ENCODE assay signal across 10 cellular contexts in the genomic region with DNA sequence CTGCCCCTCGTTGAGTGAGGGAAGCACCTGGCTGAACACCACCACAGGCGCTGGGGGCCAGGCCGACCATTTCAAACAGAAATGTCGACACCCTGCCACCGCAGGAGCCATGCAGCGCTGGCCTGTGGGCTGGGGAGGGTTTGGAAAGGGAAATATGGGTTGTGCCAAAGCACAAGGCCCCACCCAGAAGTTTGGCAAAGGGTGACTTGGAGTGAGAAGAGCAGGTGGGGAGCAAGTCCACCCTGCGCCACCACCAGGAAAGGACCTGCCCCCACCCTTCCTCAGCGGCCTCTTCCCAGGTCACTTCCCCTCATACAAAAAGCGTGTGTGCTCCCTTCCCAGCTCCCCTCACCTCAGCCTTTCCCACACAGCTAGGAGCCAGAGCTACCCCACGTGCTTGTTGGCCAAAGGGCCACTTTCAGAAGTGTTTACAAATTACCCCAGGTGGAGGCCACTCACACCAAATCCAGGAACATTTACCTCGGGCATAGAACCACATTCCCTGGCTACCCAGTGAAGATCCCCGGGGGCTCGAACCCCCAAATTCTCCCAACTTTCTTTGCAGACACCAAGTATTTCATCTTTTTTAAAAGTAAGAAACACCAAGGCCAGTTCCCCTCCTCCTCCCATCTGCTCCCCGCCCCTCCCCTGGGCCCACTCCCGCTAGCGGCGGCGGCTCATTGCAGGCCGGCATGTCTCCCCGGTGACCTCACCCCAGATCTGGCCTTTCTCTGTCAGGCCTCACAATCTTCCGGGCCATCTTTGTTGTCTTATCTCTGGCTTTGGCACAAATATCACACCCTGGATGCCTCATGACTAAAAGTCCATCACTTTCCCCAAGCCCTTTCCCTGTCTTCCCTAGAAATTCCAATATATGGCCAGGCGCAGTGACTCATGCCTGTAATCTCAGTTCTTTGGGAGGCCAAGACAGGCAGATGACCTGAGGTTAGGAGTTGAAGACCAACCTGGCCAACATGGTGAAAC. TPM values are rescaled to one million over a fixed set of nuclear protein-coding genes. Genes with fewer than 3 reads are reported as not detected.
A peak's percentile ranks its signal among the peaks of the same experiment; 100 is the strongest.
DNase-seq lines count a peak whose midpoint lies in the region; ATAC-seq, FAIRE-seq and TF ChIP-seq lines count a peak whose summit lies in the region.
"Had no signal": no experiment of that assay in that cellular context is flagged by ENCODE, and none has a peak within 500 bp of the region (broad histone marks: within the 10 kb centered on the region; RNA-seq: fewer than 3 reads in every experiment).

No MANE protein-coding gene starts in this region.

- FAIRE-seq in HTR-8/SVneo (lab: Jason Lieb, UNC) = no peak

- H3K27ac Mint-ChIP-seq in type B pancreatic cell = peak overlapping the region; percentile 7

- H3K36me3 Mint-ChIP-seq in type B pancreatic cell = no peaks in the 10 kb centered on the region

- H3K4me1 Mint-ChIP-seq in type B pancreatic cell (ENCODE audit: unreplicated experiment) = peaks cover 48% of the 10 kb centered on the region

- peak; percentile 68 for ATAC-seq in left lobe of liver
- ATAC-seq in HG03108 (IDR thresholded peaks at IDR 0.05; ENCODE audit: unreplicated experiment) = no peak

- no peaks in the 10 kb centered on the region for H3K27me3 Mint-ChIP-seq in type B pancreatic cell

- peak; percentile 32 for DNase-seq in HTR-8/SVneo (ENCODE audit: insufficient read length, low spot score)
- DNase-seq in astrocyte of the hippocampus (ENCODE audit: low read depth, low spot score) = peak; percentile 35
- DNase-seq in left lobe of liver (ENCODE audit: low spot score) = peak; percentile 66
- no peak for DNase-seq in type B pancreatic cell (ENCODE audit: extremely low spot score, unreplicated experiment)
- DNase-seq in NCI-H2196 treated with DMSO at 0.1 percent for 48 hours (lab: John Stamatoyannopoulos, UW; ENCODE audit: unreplicated experiment) = no peak
- DNase-seq in NCI-H526 (lab: John Stamatoyannopoulos, UW) = no peak
- DNase-seq: activated CD8-positive, alpha-beta memory T cell treated with anti-CD3 and anti-CD28 coated beads, Interleukin-2, amount 50 U/mL, for 48 hours; OCI-M1 had no signal

- H3K9me3 Mint-ChIP-seq in type B pancreatic cell = no peaks in the 10 kb centered on the region

- H3K4me3 Mint-ChIP-seq in type B pancreatic cell = no peak overlapping the region

- no peak for TF ChIP-seq CTCF in type B pancreatic cell (conservative IDR thresholded peaks at IDR 0.05)

RNA-seq across cellular contexts. Expression of a gene that starts 20.5 kb away (rescaled TPM):
- total RNA-seq in left lobe of liver (2.0 TPM), type B pancreatic cell (ENCODE audit: low replicate concordance) (not detected in 2 replicates)
- total RNA-seq: glomerular endothelial cell had no signal

Comparison
In these comparisons a context has a peak if more than half of its experiments do, and no peak if none do; other contexts are left out.
1. DNase-seq: peak in HTR-8/SVneo (single experiment), astrocyte of the hippocampus (single experiment) and left lobe of liver (single experiment); none in type B pancreatic cell (single experiment), NCI-H2196 treated with DMSO at 0.1 percent for 48 hours (single experiment) and NCI-H526 (0 of 2).